26 cellular contexts compared by ENCODE assay signal in genomic region chr7:92949748-92950147, GRCh38.
"Had no signal": no experiment of that assay in that cellular context is flagged by ENCODE, and none has a peak within 500 bp of the region (broad histone marks: within the 10 kb centered on the region; RNA-seq: fewer than 3 reads in every experiment).

No MANE protein-coding gene starts in this region.

- H3K27me3 Mint-ChIP-seq: activated CD4-positive, alpha-beta memory T cell treated with anti-CD3 and anti-CD28 coated beads for 36 hours; activated CD4-positive, alpha-beta T cell treated with anti-CD3 and anti-CD28 coated beads, Interleukin-2, amount 10 ng/mL, durations not matched to agents 7 days and 5 days; activated naive CD8-positive, alpha-beta T cell treated with anti-CD3 and anti-CD28 coated beads, Interleukin-2, amount 50 U/mL, for 24 hours; brain; central memory CD8-positive, alpha-beta T cell had no signal

- ATAC-seq: activated naive CD4-positive, alpha-beta T cell treated with anti-CD3 and anti-CD28 coated beads, Interleukin-2, amount 50 U/mL, for 72 hours; activated naive CD8-positive, alpha-beta T cell treated with anti-CD3 and anti-CD28 coated beads, Interleukin-2, amount 50 U/mL, for 24 hours; activated T-cell treated with anti-CD3 and anti-CD28 coated beads, Interleukin-2, amount 50 U/mL, for 4 hours; Panc1; Right ventricle myocardium inferior had no signal

- DNase-seq: activated CD4-positive, alpha-beta memory T cell treated with anti-CD3 and anti-CD28 coated beads for 36 hours; activated CD4-positive, alpha-beta T cell treated with anti-CD3 and anti-CD28 coated beads, Interleukin-2, amount 10 ng/mL, durations not matched to agents 7 days and 5 days; activated CD4-positive, CD25-positive, alpha-beta regulatory T cell; activated CD8-positive, alpha-beta memory T cell treated with anti-CD3 and anti-CD28 coated beads for 24 hours; activated effector memory CD4-positive, alpha-beta T cell treated with anti-CD3 and anti-CD28 coated beads, Interleukin-2, amount 50 U/mL, for 16 hours; activated naive CD4-positive, alpha-beta T cell treated with Interleukin-2 at 50 U/mL for 16 hours; activated naive CD8-positive, alpha-beta T cell treated with anti-CD3 and anti-CD28 coated beads, Interleukin-2, amount 50 U/mL, for 24 hours; activated T-cell treated with anti-CD3 and anti-CD28 coated beads, Interleukin-2, amount 50 U/mL, for 4 hours; amygdala; NCI-H1092 treated with DMSO at 0.1 percent for 48 hours; NCI-H1436 treated with DMSO at 0.1 percent for 48 hours; NCI-H187; NCI-H2081 treated with DMSO at 0.1 percent for 48 hours; NCI-H2171 treated with DMSO at 0.1 percent for 48 hours; NCI-H345; NCI-H510A treated with DMSO at 0.1 percent for 48 hours; NCI-H69; OCI-M1; RPMI8226; SW 1271 had no signal

- H3K4me3 Mint-ChIP-seq: activated CD4-positive, alpha-beta memory T cell treated with anti-CD3 and anti-CD28 coated beads for 36 hours; activated CD4-positive, alpha-beta T cell treated with anti-CD3 and anti-CD28 coated beads, Interleukin-2, amount 10 ng/mL, durations not matched to agents 7 days and 5 days; activated naive CD8-positive, alpha-beta T cell treated with anti-CD3 and anti-CD28 coated beads, Interleukin-2, amount 50 U/mL, for 24 hours; activated T-cell treated with anti-CD3 and anti-CD28 coated beads, Interleukin-2, amount 50 U/mL, for 4 hours; brain; central memory CD8-positive, alpha-beta T cell had no signal

- H3K4me1 Mint-ChIP-seq: activated CD4-positive, alpha-beta T cell treated with anti-CD3 and anti-CD28 coated beads, Interleukin-2, amount 10 ng/mL, durations not matched to agents 7 days and 5 days; central memory CD8-positive, alpha-beta T cell; IgD-negative memory B cell had no signal

- H3K36me3 Mint-ChIP-seq: activated CD4-positive, alpha-beta memory T cell treated with anti-CD3 and anti-CD28 coated beads for 36 hours; brain; IgD-negative memory B cell had no signal

- H3K9me3 Mint-ChIP-seq: activated CD4-positive, alpha-beta memory T cell treated with anti-CD3 and anti-CD28 coated beads for 36 hours; activated naive CD8-positive, alpha-beta T cell treated with anti-CD3 and anti-CD28 coated beads, Interleukin-2, amount 50 U/mL, for 24 hours; activated T-cell treated with anti-CD3 and anti-CD28 coated beads, Interleukin-2, amount 50 U/mL, for 4 hours; brain; central memory CD8-positive, alpha-beta T cell had no signal

- H3K27ac Mint-ChIP-seq: activated CD4-positive, alpha-beta memory T cell treated with anti-CD3 and anti-CD28 coated beads for 36 hours; activated CD4-positive, alpha-beta T cell treated with anti-CD3 and anti-CD28 coated beads, Interleukin-2, amount 10 ng/mL, durations not matched to agents 7 days and 5 days; activated naive CD4-positive, alpha-beta T cell treated with anti-CD3 and anti-CD28 coated beads, Interleukin-2, amount 50 U/mL, for 72 hours; activated naive CD8-positive, alpha-beta T cell treated with anti-CD3 and anti-CD28 coated beads, Interleukin-2, amount 50 U/mL, for 24 hours; brain; IgD-negative memory B cell had no signal
